In the genomic region with DNA sequence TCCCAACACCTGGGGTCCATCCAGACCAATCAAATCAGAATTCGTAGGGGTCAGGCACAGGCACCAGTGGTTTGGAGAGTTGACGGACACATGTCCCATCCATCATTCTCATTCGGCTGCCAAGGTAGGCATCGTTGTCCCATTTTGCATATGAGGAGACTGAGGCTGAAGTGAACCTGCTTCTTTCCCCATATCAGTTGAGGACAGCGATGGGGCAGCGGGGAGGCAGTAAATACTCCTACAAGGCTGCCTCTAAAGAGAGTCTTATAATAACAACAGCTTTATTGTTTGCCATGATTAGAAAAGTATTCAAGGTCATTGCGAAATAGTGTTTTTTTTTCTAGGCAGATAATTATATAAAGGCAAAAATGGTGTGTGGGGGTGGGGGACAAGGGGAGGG, we compare ENCODE assay signal across 21 cellular contexts. TPM values are rescaled to one million over a fixed set of nuclear protein-coding genes. Genes with fewer than 3 reads are reported as not detected.
A peak's percentile ranks its signal among the peaks of the same experiment; 100 is the strongest.
DNase-seq lines count a peak whose midpoint lies in the region; ATAC-seq and TF ChIP-seq lines count a peak whose summit lies in the region.
"Had no signal": no experiment of that assay in that cellular context is flagged by ENCODE, and none has a peak within 500 bp of the region (broad histone marks: within the 10 kb centered on the region; RNA-seq: fewer than 3 reads in every experiment).

No MANE protein-coding gene starts in this region.

- WGBS in IMR-90 (ENCODE audit: extremely low coverage in 2 of 2, insufficient read length in 1 of 2), 2 experiments = no CpG with 5 or more reads among the region's 7 CpGs
- 91% methylated on average over 7 of the region's 7 CpGs for WGBS in smooth muscle cell (ENCODE audit: low lambda C conversion rate)

- TF ChIP-seq RAD21 in IMR-90 (IDR thresholded peaks at IDR 0.05; ENCODE audit: low read length) = no peak

- H3K9me3 ChIP-seq in IMR-90 (ENCODE audit: control insufficient read depth, insufficient read depth, low read length) = no peaks in the 10 kb centered on the region
- H3K9me3 ChIP-seq in smooth muscle cell (replicated peaks; ENCODE audit: low read depth) = no peaks in the 10 kb centered on the region
- H3K9me3 ChIP-seq: left lung, Peyer's patch, psoas muscle, SJSA1, upper lobe of left lung had no signal

- dilution Hi-C loops in IMR-90 (cut with HindIII; ENCODE audit: low sequenced_read_pairs, unreplicated experiment) = no loop called here

- H2BK20ac ChIP-seq in IMR-90 (ENCODE audit: low read depth, low read length) = peak overlapping the region; percentile 9; the same call in 1 of the 2 replicates

- no peak for TF ChIP-seq CTCF in IMR-90 (conservative IDR thresholded peaks at IDR 0.05; ENCODE audit: low read depth, low read length)
- TF ChIP-seq CTCF in smooth muscle cell (IDR thresholded peaks at IDR 0.05; ENCODE audit: borderline replicate concordance, insufficient read depth, poor library complexity, severe bottlenecking) = no peak

- H3K27ac ChIP-seq in IMR-90 (ENCODE audit: insufficient read depth, low read length) = peak overlapping the region; percentile 19; the same call in 1 of the 2 replicates
- H3K27ac ChIP-seq in caudate nucleus (ENCODE audit: low read depth, low read length) = peak overlapping the region; percentile 99
- H3K27ac ChIP-seq in smooth muscle cell (ENCODE audit: low read depth) = no peak overlapping the region
- H3K27ac ChIP-seq: Peyer's patch, psoas muscle, SJSA1, VCaP had no signal

- H2AK5ac ChIP-seq in IMR-90 (ENCODE audit: low read depth, low read length) = peak overlapping the region; percentile 72; the same call in 1 of the 2 replicates

- H3K27ac Mint-ChIP-seq in activated CD4-positive, alpha-beta memory T cell treated with anti-CD3 and anti-CD28 coated beads, Interleukin-2, amount 10 ng/mL, durations not matched to agents 7 days and 5 days = no peak overlapping the region
- H3K27ac Mint-ChIP-seq: activated naive CD8-positive, alpha-beta T cell treated with anti-CD3 and anti-CD28 coated beads, Interleukin-2, amount 50 U/mL, for 24 hours; stimulated activated naive CD8-positive, alpha-beta T cell treated with anti-CD3 and anti-CD28 coated beads, Interleukin-15, Interleukin-2, amounts not matched to agents 100 ng/mL and 50 ng/mL, for 24 hours; T-helper 17 cell had no signal

- H2BK120ac ChIP-seq in IMR-90 (ENCODE audit: low read depth, low read length) = peak overlapping the region; percentile 25; the same call in 1 of the 2 replicates

- H3K4me3 ChIP-seq in IMR-90 (ENCODE audit: insufficient read depth, low read depth, low read length) (no peak overlapping the region), smooth muscle cell (no peak overlapping the region)
- H3K4me3 ChIP-seq: left lung, Peyer's patch, psoas muscle, SJSA1, upper lobe of left lung had no signal

- H3K36me3 ChIP-seq in IMR-90 (ENCODE audit: control insufficient read depth, insufficient read depth, low read length) (no peaks in the 10 kb centered on the region), smooth muscle cell (ENCODE audit: low read depth) (no peaks in the 10 kb centered on the region)
- H3K36me3 ChIP-seq: left lung, Peyer's patch, SJSA1, upper lobe of left lung had no signal

- intact Hi-C loops in IMR-90 (cut with micrococcal nuclease) = no loop called here

- peaks cover 5% of the 10 kb centered on the region for H3K27me3 Mint-ChIP-seq in activated CD4-positive, alpha-beta memory T cell treated with anti-CD3 and anti-CD28 coated beads, Interleukin-2, amount 10 ng/mL, durations not matched to agents 7 days and 5 days
- H3K27me3 Mint-ChIP-seq: activated naive CD8-positive, alpha-beta T cell treated with anti-CD3 and anti-CD28 coated beads, Interleukin-2, amount 50 U/mL, for 24 hours; stimulated activated naive CD8-positive, alpha-beta T cell treated with anti-CD3 and anti-CD28 coated beads, Interleukin-15, Interleukin-2, amounts not matched to agents 100 ng/mL and 50 ng/mL, for 24 hours had no signal

- no TSS peak for BruUV-seq in IMR-90 (replicated peaks; lab: Mats Ljungman, UMichigan)

- H3K4me2 ChIP-seq in IMR-90 (ENCODE audit: low read depth, low read length) (no peak overlapping the region), smooth muscle cell (no peak overlapping the region)

- H4K20me1 ChIP-seq in IMR-90 (ENCODE audit: insufficient read depth, low read length) (no peaks in the 10 kb centered on the region), smooth muscle cell (ENCODE audit: low read depth) (no peaks in the 10 kb centered on the region)

- H2BK5ac ChIP-seq in IMR-90 (ENCODE audit: low read depth, low read length, poor library complexity, severe bottlenecking) = no peak overlapping the region

- no peaks in the 10 kb centered on the region for H3K9me3 Mint-ChIP-seq in activated CD4-positive, alpha-beta memory T cell treated with anti-CD3 and anti-CD28 coated beads, Interleukin-2, amount 10 ng/mL, durations not matched to agents 7 days and 5 days
- H3K9me3 Mint-ChIP-seq: activated naive CD8-positive, alpha-beta T cell treated with anti-CD3 and anti-CD28 coated beads, Interleukin-2, amount 50 U/mL, for 24 hours; CD8-positive, alpha-beta memory T cell; neural crest cell; stimulated activated naive CD8-positive, alpha-beta T cell treated with anti-CD3 and anti-CD28 coated beads, Interleukin-15, Interleukin-2, amounts not matched to agents 100 ng/mL and 50 ng/mL, for 24 hours had no signal

- no peak for DNase-seq in IMR-90
- peak in 1 of 61 donors; percentile 37 for DNase-seq in caudate nucleus (lab: John Stamatoyannopoulos, UW)
- peak; percentile 18 for DNase-seq in superior temporal gyrus (ENCODE audit: extremely low spot score)
- DNase-seq in smooth muscle cell (lab: John Stamatoyannopoulos, UW; ENCODE audit: unreplicated experiment) = no peak
- no peak for DNase-seq in activated CD4-positive, alpha-beta memory T cell treated with anti-CD3 and anti-CD28 coated beads, Interleukin-2, amount 10 ng/mL, durations not matched to agents 7 days and 5 days
- DNase-seq: activated effector memory CD4-positive, alpha-beta T cell treated with anti-CD3 and anti-CD28 coated beads, Interleukin-2, amount 50 U/mL, for 16 hours; activated naive CD8-positive, alpha-beta T cell treated with anti-CD3 and anti-CD28 coated beads, Interleukin-2, amount 50 U/mL, for 24 hours; AML-193; CD8-positive, alpha-beta memory T cell; NCI-H2029 treated with DMSO at 0.1 percent for 48 hours; Peyer's patch; psoas muscle; stimulated activated CD4-positive, alpha-beta T cell treated with anti-CD3 and anti-CD28 coated beads, Interleukin-4, amount 100 ng/mL, for 1 hour; T-helper 17 cell; upper lobe of left lung had no signal

- TF ChIP-seq POLR2A in IMR-90 (IDR thresholded peaks at IDR 0.05; ENCODE audit: low read depth, low read length) = no peak

- no peak overlapping the region for H3K23ac ChIP-seq in IMR-90 (ENCODE audit: low read depth, low read length)

- no peak overlapping the region for H3K56ac ChIP-seq in IMR-90 (ENCODE audit: extremely low read depth, insufficient read depth, low read length)

- H3K36me3 Mint-ChIP-seq in activated CD4-positive, alpha-beta memory T cell treated with anti-CD3 and anti-CD28 coated beads, Interleukin-2, amount 10 ng/mL, durations not matched to agents 7 days and 5 days (ENCODE audit: low read depth) = no peaks in the 10 kb centered on the region
- H3K36me3 Mint-ChIP-seq: CD8-positive, alpha-beta memory T cell had no signal

- no peak overlapping the region for H4K91ac ChIP-seq in IMR-90 (ENCODE audit: insufficient read depth, low read depth, low read length)

- peaks cover 2% of the 10 kb centered on the region for H3K4me1 Mint-ChIP-seq in activated CD4-positive, alpha-beta memory T cell treated with anti-CD3 and anti-CD28 coated beads, Interleukin-2, amount 10 ng/mL, durations not matched to agents 7 days and 5 days
- H3K4me1 Mint-ChIP-seq: CD8-positive, alpha-beta memory T cell had no signal

- peak overlapping the region in 1 of 2 experiments; percentile 46; a peak in 2 of 4 replicates for H4K8ac ChIP-seq in IMR-90 (ENCODE audit: low read depth in 2 of 2, low read length in 2 of 2)

- no peak overlapping the region for H3K4me3 Mint-ChIP-seq in activated CD4-positive, alpha-beta memory T cell treated with anti-CD3 and anti-CD28 coated beads, Interleukin-2, amount 10 ng/mL, durations not matched to agents 7 days and 5 days
- H3K4me3 Mint-ChIP-seq: activated naive CD8-positive, alpha-beta T cell treated with anti-CD3 and anti-CD28 coated beads, Interleukin-2, amount 50 U/mL, for 24 hours; CD8-positive, alpha-beta memory T cell; neural crest cell; stimulated activated naive CD8-positive, alpha-beta T cell treated with anti-CD3 and anti-CD28 coated beads, Interleukin-15, Interleukin-2, amounts not matched to agents 100 ng/mL and 50 ng/mL, for 24 hours; T-helper 17 cell had no signal

- H3K79me1 ChIP-seq in IMR-90 (ENCODE audit: low read depth in 1 of 2, low read length in 2 of 2) = peaks cover 0 to 6% of the 10 kb centered on the region in 2 experiments; a peak in 1 of 4 replicates

- H2AK9ac ChIP-seq in IMR-90 (replicated peaks; ENCODE audit: low read depth, low read length, poor library complexity) = no peak overlapping the region

- H3K4ac ChIP-seq in IMR-90 (ENCODE audit: low read depth, low read length) = peak overlapping the region; percentile 41

- in situ Hi-C loops in IMR-90 (cut with MboI; ENCODE audit: low sequenced_read_pairs) = loop anchor here (5.0 kb wide), 1 partner anchor 51 kb away; no protein-coding TSS in a partner anchor

- no peak overlapping the region; the same call in 1 of the 2 replicates for H3K14ac ChIP-seq in IMR-90 (replicated peaks; ENCODE audit: low read depth, low read length)

- CTCF ChIA-PET in IMR-90 (lab: Yijun Ruan, JAX) = interaction anchor here (0.8 to 3.1 kb wide), 8 partner anchors 15 to 152 kb away, joined by 3 to 52 read pairs (median 6); no protein-coding TSS in a partner anchor
- CTCF ChIA-PET in activated CD4-positive, alpha-beta memory T cell treated with anti-CD3 and anti-CD28 coated beads, Interleukin-2, amount 10 ng/mL, durations not matched to agents 7 days and 5 days (lab: Charles Lee) = interaction anchor here (0.7 to 7.9 kb wide), 23 partner anchors 10 to 476 kb away, joined by 3 to 96 read pairs (median 5); partner anchors contain the start of gene FTH1

- H3K79me2 ChIP-seq in smooth muscle cell (ENCODE audit: low read depth) = no peaks in the 10 kb centered on the region

- peaks cover 11% of the 10 kb centered on the region for H3K9me1 ChIP-seq in IMR-90 (ENCODE audit: insufficient read depth, low read length)

- H2AFZ ChIP-seq in IMR-90 (replicated peaks; ENCODE audit: low read length, poor library complexity) (no peak overlapping the region), smooth muscle cell (ENCODE audit: low read depth) (no peak overlapping the region)

- H3K27me3 ChIP-seq in IMR-90 (ENCODE audit: control insufficient read depth, insufficient read depth, low read length) (peaks cover 2% of the 10 kb centered on the region; the same call in 1 of the 2 replicates), smooth muscle cell (ENCODE audit: low read depth) (peaks cover under 1% of the 10 kb centered on the region)
- H3K27me3 ChIP-seq: left lung, Peyer's patch, SJSA1, upper lobe of left lung had no signal

- H4K5ac ChIP-seq in IMR-90 (ENCODE audit: low read depth, low read length) = no peak overlapping the region

- ATAC-seq in IMR-90 (ENCODE audit: low read depth) = no peak
- ATAC-seq: activated naive CD8-positive, alpha-beta T cell treated with anti-CD3 and anti-CD28 coated beads, Interleukin-2, amount 50 U/mL, for 24 hours had no signal

- H3K4me1 ChIP-seq in IMR-90 (ENCODE audit: control insufficient read depth, insufficient read depth, low read length) (peaks cover 8% of the 10 kb centered on the region; the same call in 1 of the 2 replicates), smooth muscle cell (ENCODE audit: low read depth) (no peaks in the 10 kb centered on the region)
- H3K4me1 ChIP-seq: Peyer's patch, psoas muscle had no signal

- H3F3A ChIP-seq in smooth muscle cell (ENCODE audit: low read depth) = no peaks in the 10 kb centered on the region

- POLR2A ChIA-PET in IMR-90 (lab: Charles Lee; ENCODE audit: unreplicated experiment) = interaction anchor here (0.6 kb wide), 1 partner anchor 17 kb away, joined by 3 read pairs; no protein-coding TSS in a partner anchor
- POLR2A ChIA-PET in activated CD4-positive, alpha-beta memory T cell treated with anti-CD3 and anti-CD28 coated beads, Interleukin-2, amount 10 ng/mL, durations not matched to agents 7 days and 5 days (lab: Charles Lee) = interaction anchor here (2.7 kb wide), 1 partner anchor 19 kb away, joined by 16 read pairs; the partner anchor contains the start of gene FTH1

- H3K18ac ChIP-seq in IMR-90 (ENCODE audit: low read depth, low read length) = 0 out of 2 replicates have a peak overlapping the region, but pooled peaks have one; percentile 12

- peak overlapping the region; percentile 34; the same call in 1 of the 3 replicates for H2BK15ac ChIP-seq in IMR-90 (ENCODE audit: low read depth, low read length)

- H3K9ac ChIP-seq in IMR-90 (ENCODE audit: low read depth, low read length) (no peak overlapping the region), smooth muscle cell (ENCODE audit: low read depth) (no peak overlapping the region)

RNA-seq across cellular contexts. Expression of gene BEST1, which starts 1.6 kb away (rescaled TPM):
- total RNA-seq in IMR-90 (2012; rRNA removed) (0.83 and 0.90 TPM in 2 replicates), smooth muscle cell (2.4 and 2.6 TPM in 2 replicates)
- polyA plus RNA-seq in IMR-90 (2012; rRNA removed) (1.2 and 1.4 TPM in 2 replicates), smooth muscle cell (1.6 and 2.8 TPM in 2 replicates)
- polyA plus RNA-seq in IMR-90 (2012; cell fraction: cytosol; rRNA removed) = 0.44 and 1.1 TPM in 2 replicates
- polyA plus RNA-seq in IMR-90 (2012; cell fraction: nucleus; rRNA removed; ENCODE audit: low replicate concordance) = 6.3 and 7.2 TPM in 2 replicates
- under 1 TPM; 0.25 to 0.30 TPM for total RNA-seq in activated CD4-positive, alpha-beta memory T cell treated with anti-CD3 and anti-CD28 coated beads, Interleukin-2, amount 10 ng/mL, durations not matched to agents 7 days and 5 days

RNA-seq across cellular contexts. Expression of gene FTH1, which starts 18.9 kb away (rescaled TPM):
- total RNA-seq in IMR-90 (2012; rRNA removed) (344 and 385 TPM in 2 replicates), smooth muscle cell (903 and 1,173 TPM in 2 replicates)
- polyA plus RNA-seq in IMR-90 (2012; rRNA removed) (2,453 and 2,516 TPM in 2 replicates), smooth muscle cell (6,048 and 7,176 TPM in 2 replicates)
- 1,842 and 5,333 TPM in 2 replicates for polyA plus RNA-seq in IMR-90 (2012; cell fraction: cytosol; rRNA removed)
- 767 and 934 TPM in 2 replicates for polyA plus RNA-seq in IMR-90 (2012; cell fraction: nucleus; rRNA removed; ENCODE audit: low replicate concordance)
- 1,000 to 10,000 TPM; 1,164 to 1,189 TPM for total RNA-seq in activated CD4-positive, alpha-beta memory T cell treated with anti-CD3 and anti-CD28 coated beads, Interleukin-2, amount 10 ng/mL, durations not matched to agents 7 days and 5 days

RNA-seq across cellular contexts. Expression of gene RAB3IL1, which starts 31.1 kb away (rescaled TPM):
- 0.28 and 0.72 TPM in 2 replicates for total RNA-seq in IMR-90 (2012; rRNA removed)
- 1.9 TPM in 2 replicates for polyA plus RNA-seq in IMR-90 (2012; rRNA removed)
- 0.84 and 2.4 TPM in 2 replicates for polyA plus RNA-seq in IMR-90 (2012; cell fraction: cytosol; rRNA removed)
- 2.7 and 2.8 TPM in 2 replicates for polyA plus RNA-seq in IMR-90 (2012; cell fraction: nucleus; rRNA removed; ENCODE audit: low replicate concordance)
- total RNA-seq in smooth muscle cell = 4.8 and 4.9 TPM in 2 replicates
- 9.8 and 11.6 TPM in 2 replicates for polyA plus RNA-seq in smooth muscle cell
- not detected for total RNA-seq in activated CD4-positive, alpha-beta memory T cell treated with anti-CD3 and anti-CD28 coated beads, Interleukin-2, amount 10 ng/mL, durations not matched to agents 7 days and 5 days
- total RNA-seq: mononuclear cell, T-helper 17 cell had no signal
- polyA plus RNA-seq: CD8-positive, alpha-beta memory T cell had no signal

RNA-seq across cellular contexts. Expression of gene FADS3, which starts 57.2 kb away (rescaled TPM):
- total RNA-seq in IMR-90 (2012; rRNA removed) (38.0 and 54.5 TPM in 2 replicates), smooth muscle cell (6.7 and 8.9 TPM in 2 replicates)
- polyA plus RNA-seq in IMR-90 (2012; rRNA removed) (110 and 147 TPM in 2 replicates), smooth muscle cell (13.8 and 28.9 TPM in 2 replicates)
- polyA plus RNA-seq in IMR-90 (2012; cell fraction: cytosol; rRNA removed) = 34.0 and 101 TPM in 2 replicates
- 556 and 1,224 TPM in 2 replicates for polyA plus RNA-seq in IMR-90 (2012; cell fraction: nucleus; rRNA removed; ENCODE audit: low replicate concordance)
- total RNA-seq in activated CD4-positive, alpha-beta memory T cell treated with anti-CD3 and anti-CD28 coated beads, Interleukin-2, amount 10 ng/mL, durations not matched to agents 7 days and 5 days = 1 to 10 TPM; 5.2 to 5.4 TPM
